In the genomic region with DNA sequence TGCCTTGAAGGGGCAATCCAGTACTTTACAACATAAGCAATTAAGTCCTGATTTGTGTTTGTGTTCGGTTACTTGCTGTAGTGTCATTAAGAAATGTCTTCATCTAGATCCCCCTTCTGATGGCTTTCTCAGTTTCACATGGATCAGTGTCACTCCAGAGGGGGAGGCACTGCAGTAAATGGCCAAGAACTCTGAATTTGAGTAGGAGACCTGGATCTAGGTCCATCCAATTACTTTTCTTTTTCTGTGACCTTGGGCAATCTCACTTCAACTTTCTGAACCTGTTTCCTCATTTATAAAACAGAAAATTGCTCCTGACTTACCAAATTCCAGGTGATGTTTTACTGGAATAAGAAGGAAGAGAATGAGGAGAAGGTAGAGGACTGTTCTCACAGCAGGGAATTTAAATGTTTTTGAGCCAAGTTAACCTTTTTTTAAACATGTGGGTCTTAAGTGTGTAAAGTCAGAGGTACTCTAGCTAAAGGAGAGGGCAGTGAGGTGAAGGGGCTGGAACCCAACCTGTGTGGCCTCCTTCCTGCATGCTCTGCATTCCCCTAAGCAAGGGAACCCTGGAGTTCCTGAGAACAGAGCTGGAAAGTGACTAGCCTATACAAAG, we compare ENCODE assay signal across 27 cellular contexts.
"Had no signal": no experiment of that assay in that cellular context is flagged by ENCODE, and none has a peak within 500 bp of the region (broad histone marks: within the 10 kb centered on the region; RNA-seq: fewer than 3 reads in every experiment).

No MANE protein-coding gene starts in this region.

- H3K36me3 ChIP-seq: left lung, lower lobe of right lung, ovary, sigmoid colon, spleen, suprapubic skin, thoracic aorta, tibial artery, uterus had no signal

- H3K4me1 ChIP-seq: left lung, lower lobe of right lung, sigmoid colon, spleen, suprapubic skin, uterus had no signal

- DNase-seq: hippocampal formation; immature natural killer cell; kidney; left colon; left lung; lower lobe of right lung; mammary epithelial cell; mesenchymal stem cell; naive B cell; ovary; retina; right cardiac atrium; sigmoid colon; small intestine; spleen; stimulated activated CD4-positive, alpha-beta T cell treated with anti-CD3 and anti-CD28 coated beads, Interleukin-4, amount 100 ng/mL, for 24 hours; stimulated activated naive CD4-positive, alpha-beta T cell; tibial artery; uterus had no signal

- ATAC-seq: left colon; left lung; lower lobe of right lung; natural killer cell treated with Interleukin-12 subunit alpha and Interleukin-12 subunit beta and Interleukin-15 and Interleukin-18, amount 100 ng/mL, for 72 hours; right cardiac atrium; stimulated activated effector memory CD8-positive, alpha-beta T cell treated with anti-CD3 and anti-CD28 coated beads, Interleukin-12 subunit alpha, Interleukin-12 subunit beta, amount 100 ng/mL, for 72 hours had no signal

- H3K4me1 Mint-ChIP-seq: immature natural killer cell; mesothelial cell of epicardium; naive B cell; stimulated activated effector memory CD8-positive, alpha-beta T cell treated with anti-CD3 and anti-CD28 coated beads, Interleukin-12 subunit alpha, Interleukin-12 subunit beta, amount 100 ng/mL, for 72 hours had no signal

- H3K4me3 Mint-ChIP-seq: immature natural killer cell; mesothelial cell of epicardium; naive B cell; natural killer cell treated with Interleukin-12 subunit alpha and Interleukin-12 subunit beta and Interleukin-15 and Interleukin-18, amount 100 ng/mL, for 72 hours; stimulated activated effector memory CD8-positive, alpha-beta T cell treated with anti-CD3 and anti-CD28 coated beads, Interleukin-12 subunit alpha, Interleukin-12 subunit beta, amount 100 ng/mL, for 72 hours; stimulated activated naive CD8-positive, alpha-beta T cell treated with anti-CD3 and anti-CD28 coated beads, Interleukin-15, Interleukin-2, amounts not matched to agents 100 ng/mL and 50 ng/mL, for 24 hours; type B pancreatic cell had no signal

- H3K4me3 ChIP-seq: left lung, lower lobe of right lung, ovary, sigmoid colon, spleen, suprapubic skin, thoracic aorta, tibial artery, uterus had no signal

- H3K27me3 Mint-ChIP-seq: naive B cell; natural killer cell treated with Interleukin-12 subunit alpha and Interleukin-12 subunit beta and Interleukin-15 and Interleukin-18, amount 100 ng/mL, for 72 hours; progenitor cell of endocrine pancreas; stimulated activated naive CD8-positive, alpha-beta T cell treated with anti-CD3 and anti-CD28 coated beads, Interleukin-15, Interleukin-2, amounts not matched to agents 100 ng/mL and 50 ng/mL, for 24 hours; type B pancreatic cell had no signal

- H3K9me3 ChIP-seq: left lung, lower lobe of right lung, ovary, sigmoid colon, suprapubic skin, thoracic aorta, uterus had no signal

- H3K27ac Mint-ChIP-seq: immature natural killer cell; mesothelial cell of epicardium; naive B cell; natural killer cell treated with Interleukin-12 subunit alpha and Interleukin-12 subunit beta and Interleukin-15 and Interleukin-18, amount 100 ng/mL, for 72 hours; progenitor cell of endocrine pancreas; stimulated activated effector memory CD8-positive, alpha-beta T cell treated with anti-CD3 and anti-CD28 coated beads, Interleukin-12 subunit alpha, Interleukin-12 subunit beta, amount 100 ng/mL, for 72 hours; stimulated activated naive CD8-positive, alpha-beta T cell treated with anti-CD3 and anti-CD28 coated beads, Interleukin-15, Interleukin-2, amounts not matched to agents 100 ng/mL and 50 ng/mL, for 24 hours; type B pancreatic cell had no signal

- H3K27me3 ChIP-seq: left lung, ovary, sigmoid colon, spleen, suprapubic skin, tibial artery, uterus had no signal

- H3K36me3 Mint-ChIP-seq: immature natural killer cell; naive B cell; natural killer cell treated with Interleukin-12 subunit alpha and Interleukin-12 subunit beta and Interleukin-15 and Interleukin-18, amount 100 ng/mL, for 72 hours; stimulated activated effector memory CD8-positive, alpha-beta T cell treated with anti-CD3 and anti-CD28 coated beads, Interleukin-12 subunit alpha, Interleukin-12 subunit beta, amount 100 ng/mL, for 72 hours; type B pancreatic cell had no signal

- H3K27ac ChIP-seq: left lung, lower lobe of right lung, ovary, sigmoid colon, spleen, suprapubic skin, thoracic aorta, tibial artery had no signal

- H3K9me3 Mint-ChIP-seq: naive B cell; natural killer cell treated with Interleukin-12 subunit alpha and Interleukin-12 subunit beta and Interleukin-15 and Interleukin-18, amount 100 ng/mL, for 72 hours; stimulated activated naive CD8-positive, alpha-beta T cell treated with anti-CD3 and anti-CD28 coated beads, Interleukin-15, Interleukin-2, amounts not matched to agents 100 ng/mL and 50 ng/mL, for 24 hours; type B pancreatic cell had no signal
